In the genomic region with DNA sequence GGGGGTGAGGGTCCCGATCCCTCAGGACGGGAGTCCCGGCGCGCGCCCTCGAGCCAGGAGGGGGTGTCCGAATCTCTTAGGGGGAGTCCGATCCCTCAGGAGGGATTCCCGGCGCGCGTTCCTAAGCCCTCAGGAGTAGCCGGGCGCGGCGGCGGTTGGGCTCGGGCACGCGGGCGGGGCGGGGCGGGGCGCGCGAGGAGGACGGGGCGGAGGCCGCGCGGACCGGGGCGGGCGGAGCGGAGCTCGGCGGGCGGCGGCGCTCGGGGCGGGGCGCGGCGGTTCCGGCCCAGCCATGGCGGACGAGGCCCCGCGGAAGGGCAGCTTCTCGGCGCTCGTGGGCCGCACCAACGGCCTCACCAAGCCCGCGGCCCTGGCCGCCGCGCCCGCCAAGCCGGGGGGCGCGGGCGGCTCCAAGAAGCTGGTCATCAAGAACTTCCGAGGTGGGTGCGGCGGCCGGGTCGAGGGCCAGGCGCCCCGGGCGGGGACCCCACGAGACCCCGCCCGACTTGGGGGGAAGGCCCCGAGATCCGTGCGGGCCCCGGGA, we compare ENCODE assay signal across 1 cellular context.
TF ChIP-seq lines count a peak whose summit lies in the region.

A gene (plus strand): TSS at position 278 of the 544 bp plus-strand sequence. CDS start 15 bp downstream, at position 293.

TF ChIP-seq in HepG2, 621 proteins besides CTCF, POLR2A, EP300 and RAD21 (continued from another document):
- 0 out of 2 replicates have a peak, but pooled peaks have one; percentile 3 for TF ChIP-seq ZNF788 (CRISPR knock-in tag; IDR thresholded peaks at IDR 0.05; ENCODE audit: borderline replicate concordance)
- TF ChIP-seq ZNF350 (CRISPR knock-in tag; IDR thresholded peaks at IDR 0.05; ENCODE audit: borderline replicate concordance, low read depth) = no peak
- TF ChIP-seq SALL1 (CRISPR knock-in tag; IDR thresholded peaks at IDR 0.05) = peak; percentile 2; the same call in 1 of the 2 replicates
- 0 out of 2 replicates have a peak, but pooled peaks have one; percentile 0 for TF ChIP-seq KMT2A (CRISPR knock-in tag; IDR thresholded peaks at IDR 0.05)
- peak; percentile 34; the same call in 1 of the 2 replicates for TF ChIP-seq POLR2G (IDR thresholded peaks at IDR 0.05; ENCODE audit: low read depth, low read length)
- 0 out of 2 replicates have a peak, but pooled peaks have one; percentile 5 for TF ChIP-seq ZNF891 (CRISPR knock-in tag; IDR thresholded peaks at IDR 0.05)
- 0 out of 2 replicates have a peak, but pooled peaks have one; percentile 55 for TF ChIP-seq PAX8 (CRISPR knock-in tag; IDR thresholded peaks at IDR 0.05; ENCODE audit: borderline replicate concordance)
- no peak for TF ChIP-seq ZNF746 (CRISPR knock-in tag; IDR thresholded peaks at IDR 0.05)
- TF ChIP-seq, protein P1, sequence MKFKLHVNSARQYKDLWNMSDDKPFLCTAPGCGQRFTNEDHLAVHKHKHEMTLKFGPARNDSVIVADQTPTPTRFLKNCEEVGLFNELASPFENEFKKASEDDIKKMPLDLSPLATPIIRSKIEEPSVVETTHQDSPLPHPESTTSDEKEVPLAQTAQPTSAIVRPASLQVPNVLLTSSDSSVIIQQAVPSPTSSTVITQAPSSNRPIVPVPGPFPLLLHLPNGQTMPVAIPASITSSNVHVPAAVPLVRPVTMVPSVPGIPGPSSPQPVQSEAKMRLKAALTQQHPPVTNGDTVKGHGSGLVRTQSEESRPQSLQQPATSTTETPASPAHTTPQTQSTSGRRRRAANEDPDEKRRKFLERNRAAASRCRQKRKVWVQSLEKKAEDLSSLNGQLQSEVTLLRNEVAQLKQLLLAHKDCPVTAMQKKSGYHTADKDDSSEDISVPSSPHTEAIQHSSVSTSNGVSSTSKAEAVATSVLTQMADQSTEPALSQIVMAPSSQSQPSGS (CRISPR knock-in tag; IDR thresholded peaks at IDR 0.05) = no peak
- TF ChIP-seq ZNF138 (CRISPR knock-in tag; IDR thresholded peaks at IDR 0.05; ENCODE audit: low read depth) = 0 out of 2 replicates have a peak, but pooled peaks have one; percentile 49
- TF ChIP-seq ZBTB38 (CRISPR knock-in tag; IDR thresholded peaks at IDR 0.05) = no peak
- TF ChIP-seq ZNF124 (CRISPR knock-in tag; IDR thresholded peaks at IDR 0.05) = no peak
- peak; percentile 9 for TF ChIP-seq AGO2 (optimal IDR thresholded peaks at IDR 0.05; ENCODE audit: low read depth, low read length)
- no peak for TF ChIP-seq RCOR2 (CRISPR knock-in tag; IDR thresholded peaks at IDR 0.05)
- TF ChIP-seq MAZ (IDR thresholded peaks at IDR 0.05; ENCODE audit: borderline replicate concordance, low read depth, low read length) = no peak
- TF ChIP-seq MAZ (CRISPR knock-in tag; IDR thresholded peaks at IDR 0.05; ENCODE audit: low read depth) = peak; percentile 32
- no peak for TF ChIP-seq ZNF33B (CRISPR knock-in tag; IDR thresholded peaks at IDR 0.05)
- no peak for TF ChIP-seq MLLT10 (CRISPR knock-in tag; IDR thresholded peaks at IDR 0.05)
- no peak for TF ChIP-seq ZNF83 (CRISPR knock-in tag; IDR thresholded peaks at IDR 0.05; ENCODE audit: borderline replicate concordance)
- TF ChIP-seq, protein P2, sequence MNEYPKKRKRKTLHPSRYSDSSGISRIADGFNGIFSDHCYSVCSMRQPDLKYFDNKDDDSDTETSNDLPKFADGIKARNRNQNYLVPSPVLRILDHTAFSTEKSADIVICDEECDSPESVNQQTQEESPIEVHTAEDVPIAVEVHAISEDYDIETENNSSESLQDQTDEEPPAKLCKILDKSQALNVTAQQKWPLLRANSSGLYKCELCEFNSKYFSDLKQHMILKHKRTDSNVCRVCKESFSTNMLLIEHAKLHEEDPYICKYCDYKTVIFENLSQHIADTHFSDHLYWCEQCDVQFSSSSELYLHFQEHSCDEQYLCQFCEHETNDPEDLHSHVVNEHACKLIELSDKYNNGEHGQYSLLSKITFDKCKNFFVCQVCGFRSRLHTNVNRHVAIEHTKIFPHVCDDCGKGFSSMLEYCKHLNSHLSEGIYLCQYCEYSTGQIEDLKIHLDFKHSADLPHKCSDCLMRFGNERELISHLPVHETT (CRISPR knock-in tag; conservative IDR thresholded peaks at IDR 0.05) = 0 out of 2 replicates have a peak, but pooled peaks have one; percentile 6
- TF ChIP-seq, protein P3, sequence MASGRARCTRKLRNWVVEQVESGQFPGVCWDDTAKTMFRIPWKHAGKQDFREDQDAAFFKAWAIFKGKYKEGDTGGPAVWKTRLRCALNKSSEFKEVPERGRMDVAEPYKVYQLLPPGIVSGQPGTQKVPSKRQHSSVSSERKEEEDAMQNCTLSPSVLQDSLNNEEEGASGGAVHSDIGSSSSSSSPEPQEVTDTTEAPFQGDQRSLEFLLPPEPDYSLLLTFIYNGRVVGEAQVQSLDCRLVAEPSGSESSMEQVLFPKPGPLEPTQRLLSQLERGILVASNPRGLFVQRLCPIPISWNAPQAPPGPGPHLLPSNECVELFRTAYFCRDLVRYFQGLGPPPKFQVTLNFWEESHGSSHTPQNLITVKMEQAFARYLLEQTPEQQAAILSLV (CRISPR knock-in tag; IDR thresholded peaks at IDR 0.05; ENCODE audit: borderline replicate concordance) = no peak
- TF ChIP-seq YY1 (IDR thresholded peaks at IDR 0.05; ENCODE audit: insufficient read depth, insufficient replicate concordance, low read depth, low read length) = peak; percentile 84
- no peak for TF ChIP-seq NR2C2 (CRISPR knock-in tag; IDR thresholded peaks at IDR 0.05; ENCODE audit: borderline replicate concordance)
- no peak for TF ChIP-seq MED1 (CRISPR knock-in tag; IDR thresholded peaks at IDR 0.05)
- 0 out of 2 replicates have a peak, but pooled peaks have one; percentile 23 for TF ChIP-seq CCDC6 (CRISPR knock-in tag; IDR thresholded peaks at IDR 0.05)
- peak; percentile 51; the same call in 1 of the 2 replicates for TF ChIP-seq SIN3A (IDR thresholded peaks at IDR 0.05; ENCODE audit: borderline replicate concordance, low read depth, low read length)
- TF ChIP-seq CC2D1A (CRISPR knock-in tag; IDR thresholded peaks at IDR 0.05) = no peak
- TF ChIP-seq NONO (IDR thresholded peaks at IDR 0.05) = no peak
- TF ChIP-seq NONO (CRISPR knock-in tag; conservative IDR thresholded peaks at IDR 0.05) = 0 out of 2 replicates have a peak, but pooled peaks have one; percentile 18
- no peak for TF ChIP-seq ZNF143 (CRISPR knock-in tag; IDR thresholded peaks at IDR 0.05)
- 0 out of 2 replicates have a peak, but pooled peaks have one; percentile 3 for TF ChIP-seq ZNF709 (CRISPR knock-in tag; IDR thresholded peaks at IDR 0.05)
- TF ChIP-seq, protein P4, sequence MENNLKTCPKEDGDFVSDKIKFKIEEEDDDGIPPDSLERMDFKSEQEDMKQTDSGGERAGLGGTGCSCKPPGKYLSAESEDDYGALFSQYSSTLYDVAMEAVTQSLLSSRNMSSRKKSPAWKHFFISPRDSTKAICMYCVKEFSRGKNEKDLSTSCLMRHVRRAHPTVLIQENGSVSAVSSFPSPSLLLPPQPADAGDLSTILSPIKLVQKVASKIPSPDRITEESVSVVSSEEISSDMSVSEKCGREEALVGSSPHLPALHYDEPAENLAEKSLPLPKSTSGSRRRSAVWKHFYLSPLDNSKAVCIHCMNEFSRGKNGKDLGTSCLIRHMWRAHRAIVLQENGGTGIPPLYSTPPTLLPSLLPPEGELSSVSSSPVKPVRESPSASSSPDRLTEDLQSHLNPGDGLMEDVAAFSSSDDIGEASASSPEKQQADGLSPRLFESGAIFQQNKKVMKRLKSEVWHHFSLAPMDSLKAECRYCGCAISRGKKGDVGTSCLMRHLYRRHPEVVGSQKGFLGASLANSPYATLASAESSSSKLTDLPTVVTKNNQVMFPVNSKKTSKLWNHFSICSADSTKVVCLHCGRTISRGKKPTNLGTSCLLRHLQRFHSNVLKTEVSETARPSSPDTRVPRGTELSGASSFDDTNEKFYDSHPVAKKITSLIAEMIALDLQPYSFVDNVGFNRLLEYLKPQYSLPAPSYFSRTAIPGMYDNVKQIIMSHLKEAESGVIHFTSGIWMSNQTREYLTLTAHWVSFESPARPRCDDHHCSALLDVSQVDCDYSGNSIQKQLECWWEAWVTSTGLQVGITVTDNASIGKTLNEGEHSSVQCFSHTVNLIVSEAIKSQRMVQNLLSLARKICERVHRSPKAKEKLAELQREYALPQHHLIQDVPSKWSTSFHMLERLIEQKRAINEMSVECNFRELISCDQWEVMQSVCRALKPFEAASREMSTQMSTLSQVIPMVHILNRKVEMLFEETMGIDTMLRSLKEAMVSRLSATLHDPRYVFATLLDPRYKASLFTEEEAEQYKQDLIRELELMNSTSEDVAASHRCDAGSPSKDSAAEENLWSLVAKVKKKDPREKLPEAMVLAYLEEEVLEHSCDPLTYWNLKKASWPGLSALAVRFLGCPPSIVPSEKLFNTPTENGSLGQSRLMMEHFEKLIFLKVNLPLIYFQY (CRISPR knock-in tag; IDR thresholded peaks at IDR 0.05; ENCODE audit: borderline replicate concordance) = 0 out of 2 replicates have a peak, but pooled peaks have one; percentile 5
- TF ChIP-seq, protein P5, sequence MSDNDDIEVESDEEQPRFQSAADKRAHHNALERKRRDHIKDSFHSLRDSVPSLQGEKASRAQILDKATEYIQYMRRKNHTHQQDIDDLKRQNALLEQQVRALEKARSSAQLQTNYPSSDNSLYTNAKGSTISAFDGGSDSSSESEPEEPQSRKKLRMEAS (IDR thresholded peaks at IDR 0.05) = 0 out of 2 replicates have a peak, but pooled peaks have one; percentile 5
TF ChIP-seq in HepG2: peak in this region for 18.
